In genomic region chr18:53698907-53699306, GRCh38 we compare ENCODE assay signal across 8 cellular contexts.
DNase-seq lines count a peak whose midpoint lies in the region; ATAC-seq and TF ChIP-seq lines count a peak whose summit lies in the region.

No MANE protein-coding gene starts in this region.

- H3K27me3 Mint-ChIP-seq in Calu3 (ENCODE audit: unreplicated experiment) = no peaks in the 10 kb centered on the region

- no peaks in the 10 kb centered on the region for H4K20me1 ChIP-seq in osteoblast (ENCODE audit: insufficient read depth, low read length)

- H3K27me3 ChIP-seq in esophagus muscularis mucosa (no peaks in the 10 kb centered on the region), osteoblast (ENCODE audit: insufficient read depth, low read length) (no peaks in the 10 kb centered on the region)

- H3K4me3 ChIP-seq in esophagus muscularis mucosa = no peak overlapping the region
- no peak overlapping the region for H3K4me3 ChIP-seq in osteoblast (ENCODE audit: insufficient read depth, low read length)

- TF ChIP-seq CTCF in Calu3 (IDR thresholded peaks at IDR 0.05; ENCODE audit: unreplicated experiment) (peak; percentile 28), esophagus muscularis mucosa (IDR thresholded peaks at IDR 0.05) (peak in 2 of 3 experiments; percentile 21 to 46), osteoblast (IDR thresholded peaks at IDR 0.05; ENCODE audit: extremely low read depth, low read depth, low read length) (peak; percentile 55)

- CTCF ChIA-PET in Calu3 (lab: Charles Lee) = interaction anchor here (0.8 to 1.0 kb wide), 2 partner anchors 251 to 421 kb away, joined by 3 to 6 read pairs; no protein-coding TSS in a partner anchor

- H3K27ac ChIP-seq in esophagus muscularis mucosa (replicated peaks in 1 of 4) (no peak overlapping the region), osteoblast (ENCODE audit: low read depth, low read length) (no peak overlapping the region)

- no peak overlapping the region for H3K27ac Mint-ChIP-seq in Calu3 (ENCODE audit: unreplicated experiment)

- peaks cover 0 to 7% (median 3%) of the 10 kb centered on the region in 4 donors for H3K9me3 ChIP-seq in esophagus muscularis mucosa
- H3K9me3 ChIP-seq in osteoblast (ENCODE audit: low read depth, low read length) = no peaks in the 10 kb centered on the region

- WGBS in esophagus muscularis mucosa = 3% methylated on average over 2 of the region's 2 CpGs

- peaks cover 3% of the 10 kb centered on the region for H3K9me3 Mint-ChIP-seq in Calu3 (ENCODE audit: low read depth, unreplicated experiment)

- no peaks in the 10 kb centered on the region for H3K79me2 ChIP-seq in osteoblast (ENCODE audit: insufficient read depth, low read length)

- H3K36me3 Mint-ChIP-seq in Calu3 (ENCODE audit: insufficient read depth, unreplicated experiment) = no peaks in the 10 kb centered on the region

- TF ChIP-seq EP300 in esophagus muscularis mucosa (IDR thresholded peaks at IDR 0.05) = no peak

- BruUV-seq in Calu3 (replicated peaks; lab: Mats Ljungman, UMichigan) = no TSS peak

- no peak overlapping the region for H3K4me2 ChIP-seq in osteoblast (ENCODE audit: insufficient read depth, low read length)

- H2AFZ ChIP-seq in osteoblast (ENCODE audit: low read length) = no peak overlapping the region

- TF ChIP-seq POLR2A in esophagus muscularis mucosa (IDR thresholded peaks at IDR 0.05; ENCODE audit: low read depth) = no peak

- no peaks in the 10 kb centered on the region for H3K4me1 ChIP-seq in esophagus muscularis mucosa
- no peaks in the 10 kb centered on the region for H3K4me1 ChIP-seq in osteoblast (ENCODE audit: insufficient read depth, low read length)

- intact Hi-C loops in Calu3 (cut with micrococcal nuclease; ENCODE audit: unreplicated experiment) (loop anchor here (1.0 kb wide), 1 partner anchor 165 kb away; no protein-coding TSS in a partner anchor), esophagus muscularis mucosa (cut with DNase I) (loop anchor here (10.0 kb wide), 1 partner anchor 426 kb away; no protein-coding TSS in a partner anchor)

- ATAC-seq in GM21528 (IDR thresholded peaks at IDR 0.05; ENCODE audit: low FRiP score, unreplicated experiment) (no peak), GM19023 (IDR thresholded peaks at IDR 0.05; ENCODE audit: unreplicated experiment) (no peak)

- H3K36me3 ChIP-seq in esophagus muscularis mucosa (no peaks in the 10 kb centered on the region), osteoblast (ENCODE audit: insufficient read depth, low read length) (no peaks in the 10 kb centered on the region)

- no peak overlapping the region for H3K4me3 Mint-ChIP-seq in Calu3 (ENCODE audit: low read depth, unreplicated experiment)

- H3K4me1 Mint-ChIP-seq in Calu3 (ENCODE audit: low read depth, unreplicated experiment) = no peaks in the 10 kb centered on the region

- DNase-seq in Calu3 (peak; percentile 30), H4 (ENCODE audit: low spot score) (peak; percentile 15), NCI-H748 treated with DMSO at 0.1 percent for 48 hours (lab: John Stamatoyannopoulos, UW) (peak; percentile 34), esophagus muscularis mucosa (ENCODE audit: extremely low spot score) (no peak), osteoblast (ENCODE audit: insufficient read length, low spot score, missing footprints) (peak; percentile 65), SKM-1 treated with dmso at 0.1 percent for 144 hours (lab: John Stamatoyannopoulos, UW; ENCODE audit: unreplicated experiment) (no peak)

Comparison
In these comparisons a context has a peak if more than half of its experiments do, and no peak if none do; other contexts are left out.
1. DNase-seq: peak in Calu3 (single experiment), H4 (single experiment), NCI-H748 treated with DMSO at 0.1 percent for 48 hours (single experiment) and osteoblast (single experiment); none in esophagus muscularis mucosa (single experiment) and SKM-1 treated with dmso at 0.1 percent for 144 hours (single experiment).
2. Peak in every context shown above with its lines, with median percentiles within 50 percentile points of each other: CTCF ChIP-seq.